In genomic region chr2:186749179-186749578, GRCh38 we compare ENCODE assay signal across 14 cellular contexts. TPM values are rescaled to one million over a fixed set of nuclear protein-coding genes. Genes with fewer than 3 reads are reported as not detected.
DNase-seq lines count a peak whose midpoint lies in the region; ATAC-seq and TF ChIP-seq lines count a peak whose summit lies in the region.
"Had no signal": no experiment of that assay in that cellular context is flagged by ENCODE, and none has a peak within 500 bp of the region (broad histone marks: within the 10 kb centered on the region; RNA-seq: fewer than 3 reads in every experiment).

No MANE protein-coding gene starts in this region.

- no peaks in the 10 kb centered on the region for H3K36me3 ChIP-seq in lower lobe of right lung
- H3K36me3 ChIP-seq: BLaER1 had no signal

- H3K4me3 ChIP-seq in lower lobe of right lung = no peak overlapping the region
- H3K4me3 ChIP-seq: BLaER1, GM23338 had no signal

- no peak for TF ChIP-seq CTCF in lower lobe of right lung (IDR thresholded peaks at IDR 0.05)

- no peaks in the 10 kb centered on the region for H3K27me3 ChIP-seq in lower lobe of right lung (ENCODE audit: low read depth)
- H3K27me3 ChIP-seq: BLaER1 had no signal

- ATAC-seq in lower lobe of right lung = peak; percentile 72 to 81
- ATAC-seq in GM18909 (IDR thresholded peaks at IDR 0.05; ENCODE audit: poor library complexity, unreplicated experiment) = no peak
- ATAC-seq: GM23338 had no signal

- H3K27ac ChIP-seq in angular gyrus (ENCODE audit: low read depth, low read length) = peak overlapping the region; percentile 10
- H3K27ac ChIP-seq in lower lobe of right lung = no peak overlapping the region
- H3K27ac ChIP-seq: BLaER1 had no signal

- H3K9me3 ChIP-seq in lower lobe of right lung = no peaks in the 10 kb centered on the region
- H3K9me3 ChIP-seq: BLaER1 had no signal

- no peaks in the 10 kb centered on the region for H3K4me1 ChIP-seq in lower lobe of right lung
- H3K4me1 ChIP-seq: BLaER1 had no signal

- intact Hi-C loops in lower lobe of right lung (cut with DNase I) = no loop called here

- peak; percentile 18 for DNase-seq in NCI-H510A (lab: John Stamatoyannopoulos, UW)
- DNase-seq in NCI-H510A treated with DMSO at 0.1 percent for 48 hours (lab: John Stamatoyannopoulos, UW) = no peak
- no peak for DNase-seq in lower lobe of right lung
- DNase-seq in cerebellar cortex (ENCODE audit: low spot score) = no peak
- no peak for DNase-seq in D341Med (ENCODE audit: low spot score)
- DNase-seq: 8988T; AML-193; CD8-positive, alpha-beta memory T cell; DMS 273 treated with DMSO at 0.1 percent for 48 hours; H7 had no signal

RNA-seq across cellular contexts. Expression of gene FAM171B, which starts 55.3 kb away (rescaled TPM):
- total RNA-seq in lower lobe of right lung = 4.9 TPM
